In the genomic region with DNA sequence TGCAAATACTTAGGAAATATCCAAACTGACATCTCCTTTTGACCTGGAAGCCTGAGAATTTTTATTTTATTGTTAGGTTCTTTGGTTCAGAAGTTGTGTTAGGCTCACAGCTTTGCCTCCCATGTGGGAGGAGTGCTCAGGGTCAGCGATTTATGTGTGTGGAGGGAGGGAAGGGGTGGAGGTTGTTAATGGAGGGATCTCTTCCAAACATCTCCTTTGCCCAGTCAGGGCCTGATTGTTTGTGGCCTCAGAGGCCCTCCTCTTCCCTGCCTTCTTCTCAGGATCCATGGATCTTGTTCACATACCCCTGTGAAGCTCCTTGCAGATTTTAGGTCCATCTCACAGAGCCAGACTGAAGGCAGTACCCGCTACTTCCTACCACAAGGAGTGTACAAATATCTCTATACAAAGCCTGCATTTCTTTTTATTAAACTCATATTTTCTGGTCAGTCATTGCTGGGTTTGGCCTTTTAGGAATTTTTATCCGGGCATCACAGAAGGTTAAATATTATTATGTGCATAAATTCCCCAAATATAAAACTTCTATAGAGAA, we compare ENCODE assay signal across 24 cellular contexts. TPM values are rescaled to one million over a fixed set of nuclear protein-coding genes. Genes with fewer than 3 reads are reported as not detected.
DNase-seq lines count a peak whose midpoint lies in the region; FAIRE-seq and TF ChIP-seq lines count a peak whose summit lies in the region.
"Had no signal": no experiment of that assay in that cellular context is flagged by ENCODE, and none has a peak within 500 bp of the region (broad histone marks: within the 10 kb centered on the region; RNA-seq: fewer than 3 reads in every experiment).

No MANE protein-coding gene starts in this region.

- CTCF ChIA-PET in HEK293 (lab: Yijun Ruan, JAX), result interaction anchor here (0.7 kb wide), 2 partner anchors 13 to 15 kb away, joined by 3 to 5 read pairs; no protein-coding TSS in a partner anchor

- peak; percentile 18 for FAIRE-seq in endometrium (lab: Jason Lieb, UNC)

- H3K27ac Mint-ChIP-seq in progenitor cell of endocrine pancreas, result no peak overlapping the region
- H3K27ac Mint-ChIP-seq: activated naive CD8-positive, alpha-beta T cell treated with anti-CD3 and anti-CD28 coated beads, Interleukin-2, amount 10 ng/mL, durations not matched to agents 7 days and 5 days had no signal

- H3K4me3 ChIP-seq in HEK293 (ENCODE audit: low read depth, low read length), result no peak overlapping the region
- H3K4me3 ChIP-seq: BLaER1, gastrocnemius medialis, hepatocyte, SJSA1, tibial nerve had no signal

- H3K4me3 Mint-ChIP-seq in progenitor cell of endocrine pancreas (ENCODE audit: low read depth), result no peak overlapping the region
- H3K4me3 Mint-ChIP-seq: activated naive CD8-positive, alpha-beta T cell treated with anti-CD3 and anti-CD28 coated beads, Interleukin-2, amount 10 ng/mL, durations not matched to agents 7 days and 5 days had no signal

- H3K9me3 Mint-ChIP-seq in progenitor cell of endocrine pancreas (ENCODE audit: low read depth), result no peaks in the 10 kb centered on the region
- H3K9me3 Mint-ChIP-seq: activated naive CD8-positive, alpha-beta T cell treated with anti-CD3 and anti-CD28 coated beads, Interleukin-2, amount 10 ng/mL, durations not matched to agents 7 days and 5 days had no signal

- H3K27ac ChIP-seq in HEK293 (ENCODE audit: extremely low read depth, low read depth, low read length), result no peak overlapping the region
- H3K27ac ChIP-seq: BLaER1, gastrocnemius medialis, hepatocyte, SJSA1 had no signal

- no peaks in the 10 kb centered on the region for H3K27me3 Mint-ChIP-seq in progenitor cell of endocrine pancreas
- H3K27me3 Mint-ChIP-seq: activated naive CD8-positive, alpha-beta T cell treated with anti-CD3 and anti-CD28 coated beads, Interleukin-2, amount 10 ng/mL, durations not matched to agents 7 days and 5 days had no signal

- no peaks in the 10 kb centered on the region for H3K9me3 ChIP-seq in HEK293 (ENCODE audit: control insufficient read depth, insufficient read depth, low read depth, low read length)
- H3K9me3 ChIP-seq: gastrocnemius medialis, SJSA1, tibial nerve had no signal

- TF ChIP-seq CTCF in HEK293 (tag by site-specific recombination; IDR thresholded peaks at IDR 0.05) (no peak), progenitor cell of endocrine pancreas (IDR thresholded peaks at IDR 0.05; ENCODE audit: unreplicated experiment) (peak; percentile 5)

- no peaks in the 10 kb centered on the region for H3K4me1 Mint-ChIP-seq in progenitor cell of endocrine pancreas (ENCODE audit: low read depth)

- no peaks in the 10 kb centered on the region; a peak in 1 of 3 replicates for H3K36me3 ChIP-seq in HEK293 (ENCODE audit: control insufficient read depth in 2 of 2, insufficient read depth in 1 of 2, low read length in 2 of 2)
- H3K36me3 ChIP-seq: gastrocnemius medialis, SJSA1, tibial nerve had no signal

- POLR2A ChIA-PET in HEK293 (lab: Yijun Ruan, JAX), result no interaction called here

- in situ Hi-C loops in SK-MEL-5 (cut with HindIII; ENCODE audit: low pct_unique_long_range_greater_than_20kb, low sequenced_read_pairs), result no loop called here

- H3K4me1 ChIP-seq in HEK293 (ENCODE audit: control insufficient read depth, insufficient read depth, low read length), result peaks cover 2% of the 10 kb centered on the region; the same call in 1 of the 2 replicates
- H3K4me1 ChIP-seq: BLaER1 had no signal

- H3K36me3 Mint-ChIP-seq in progenitor cell of endocrine pancreas (ENCODE audit: insufficient read depth), result no peaks in the 10 kb centered on the region
- H3K36me3 Mint-ChIP-seq: activated naive CD8-positive, alpha-beta T cell treated with anti-CD3 and anti-CD28 coated beads, Interleukin-2, amount 10 ng/mL, durations not matched to agents 7 days and 5 days had no signal

- peak; percentile 11 for DNase-seq in SK-MEL-5 (ENCODE audit: low read depth, low spot score)
- no peak for DNase-seq in progenitor cell of endocrine pancreas (ENCODE audit: low spot score, unreplicated experiment)
- DNase-seq in kidney glomerular epithelial cell (lab: John Stamatoyannopoulos, UW), result no peak
- DNase-seq in NCI-H748 (lab: John Stamatoyannopoulos, UW; ENCODE audit: unreplicated experiment), result no peak
- no peak for DNase-seq in mucosa of gallbladder (ENCODE audit: low spot score)
- DNase-seq: activated CD4-positive, alpha-beta T cell treated with anti-CD3 and anti-CD28 coated beads, Interleukin-2, amount 50 U/mL, for 48 hours; activated gamma-delta T cell treated with Interleukin-2 at 50 U/mL for 16 hours; activated naive CD8-positive, alpha-beta T cell treated with anti-CD3 and anti-CD28 coated beads, Interleukin-2, amount 10 ng/mL, durations not matched to agents 7 days and 5 days; activated T-cell treated with anti-CD3 and anti-CD28 coated beads, Interleukin-2, amount 50 U/mL, for 48 hours; dermis blood vessel endothelial cell; gastrocnemius medialis; Karpas-422; mammary epithelial cell; NCI-H1417 treated with DMSO at 0.1 percent for 48 hours; NCI-H2081 treated with DMSO at 0.1 percent for 48 hours; NCI-H446; stimulated activated CD4-positive, alpha-beta T cell treated with anti-CD3 and anti-CD28 coated beads, Interleukin-4, amount 100 ng/mL, for 4 hours; T-helper 1 cell had no signal

TF ChIP-seq in HEK293, 187 proteins besides CTCF, POLR2A, EP300 and RAD21:
- TF ChIP-seq EGR2 (tag by site-specific recombination; IDR thresholded peaks at IDR 0.05; ENCODE audit: low read depth) (0 out of 2 replicates have a peak, but pooled peaks have one; percentile 15), WT1 (tag by site-specific recombination; IDR thresholded peaks at IDR 0.05) (peak; percentile 31; the same call in 1 of the 2 replicates), ZSCAN16 (tag by site-specific recombination; IDR thresholded peaks at IDR 0.05) (no peak)

RNA-seq across cellular contexts. Expression of gene BBX, which starts 40.3 kb away (rescaled TPM):
- 81.9 and 110 TPM in 2 replicates for total RNA-seq in SK-MEL-5 (2014; rRNA removed; shearing (Covaris generic))
- polyA plus RNA-seq in SK-MEL-5 (2015; cell fraction: cytosol; rRNA removed), result 51.5 and 64.7 TPM in 2 replicates
- polyA plus RNA-seq in SK-MEL-5 (2015; cell fraction: nucleus; rRNA removed), result 69.2 and 70.1 TPM in 2 replicates
- total RNA-seq in progenitor cell of endocrine pancreas (54.1 and 61.2 TPM in 2 replicates), mucosa of gallbladder (94.4 TPM)
